ENCODE assay signal across 6 cellular contexts in genomic region chr5:32288135-32288534, GRCh38. TPM values are rescaled to one million over a fixed set of nuclear protein-coding genes. Genes with fewer than 3 reads are reported as not detected.
DNase-seq lines count a peak whose midpoint lies in the region; ATAC-seq and TF ChIP-seq lines count a peak whose summit lies in the region.
"Not testable (repeated sequence)": the region's sequence is repeated elsewhere in the genome, so short reads cannot be mapped to it uniquely, and the experiment has no call there.

No MANE protein-coding gene starts in this region.

- not testable (repeated sequence) for H3K9ac ChIP-seq in KMS-11

- TF ChIP-seq CTCF in GM23338 (conservative IDR thresholded peaks at IDR 0.05; ENCODE audit: low read depth in 2 of 2); KMS-11 (conservative IDR thresholded peaks at IDR 0.05; ENCODE audit: low read depth, low read length); body of pancreas (IDR thresholded peaks at IDR 0.05); natural killer cell (IDR thresholded peaks at IDR 0.05): not testable (repeated sequence)

- peak overlapping the region; percentile 56 for H3K27ac Mint-ChIP-seq in GM23338
- peak overlapping the region; percentile 71 to 81 for H3K27ac Mint-ChIP-seq in natural killer cell

- H3K9me3 Mint-ChIP-seq in GM23338, natural killer cell: not testable (repeated sequence)

- H3K27me3 ChIP-seq in GM23338 (ENCODE audit: insufficient read depth); KMS-11 (ENCODE audit: insufficient read depth, low read depth); body of pancreas: not testable (repeated sequence)

- H3K4me1 ChIP-seq in GM23338 (ENCODE audit: insufficient read depth) (peaks cover 61% of the 10 kb centered on the region), KMS-11 (ENCODE audit: low read depth, poor library complexity, severe bottlenecking) (peaks cover 68% of the 10 kb centered on the region), body of pancreas (peaks cover 80% of the 10 kb centered on the region)

- H3K27me3 Mint-ChIP-seq in GM23338 (ENCODE audit: insufficient read depth, low read depth, poor library complexity); natural killer cell (ENCODE audit: low read depth in 2 of 2): not testable (repeated sequence)

- H3K79me2 ChIP-seq in GM23338 (replicated peaks; ENCODE audit: insufficient read depth) = peaks cover 97% of the 10 kb centered on the region
- H3K79me2 ChIP-seq in KMS-11 (ENCODE audit: insufficient read depth, low read depth) = not testable (repeated sequence)

- not testable (repeated sequence) for H3K9me3 ChIP-seq in body of pancreas

- not testable (repeated sequence) for H3K36me3 ChIP-seq in GM23338 (ENCODE audit: insufficient read depth); KMS-11 (ENCODE audit: insufficient read depth); body of pancreas (replicated peaks in 1 of 2; ENCODE audit: insufficient read depth in 1 of 2, low read depth in 2 of 2)

- H3K27ac ChIP-seq in GM23338 (ENCODE audit: low read depth) (peak overlapping the region; percentile 69), KMS-11 (peak overlapping the region; percentile 59; the same call in 1 of the 2 replicates), body of pancreas (peak overlapping the region in 3 of 4 donors; percentile 9 to 23 (median 22))

- not testable (repeated sequence) for TF ChIP-seq POLR2A in body of pancreas (IDR thresholded peaks at IDR 0.05); erythroblast (IDR thresholded peaks at IDR 0.05; ENCODE audit: low read length)

- H3K9me2 ChIP-seq in GM23338 (ENCODE audit: insufficient read depth) = not testable (repeated sequence)

- H4K20me1 ChIP-seq in GM23338 (replicated peaks; ENCODE audit: insufficient read depth); KMS-11 (ENCODE audit: insufficient read depth): not testable (repeated sequence)

- H3K36me3 Mint-ChIP-seq in GM23338 (ENCODE audit: low read depth) = peaks cover 44% of the 10 kb centered on the region
- not testable (repeated sequence) for H3K36me3 Mint-ChIP-seq in natural killer cell

- not testable (repeated sequence) for DNase-seq in GM23338 (ENCODE audit: low spot score); body of pancreas; natural killer cell
- DNase-seq in OCI-M1 (lab: John Stamatoyannopoulos, UW) = peak; percentile 19
- DNase-seq in erythroblast (lab: John Stamatoyannopoulos, UW) = peak; percentile 71 to 87

- H3K4me1 Mint-ChIP-seq in GM23338 = peaks cover 44% of the 10 kb centered on the region
- peaks cover 73 to 74% of the 10 kb centered on the region in 2 donors for H3K4me1 Mint-ChIP-seq in natural killer cell

- H3K4me2 ChIP-seq in GM23338 = peak overlapping the region; percentile 59
- H3K4me2 ChIP-seq in KMS-11 = not testable (repeated sequence)

- H3F3A ChIP-seq in GM23338 (replicated peaks; ENCODE audit: low read depth) = not testable (repeated sequence)

- H3K4me3 ChIP-seq in GM23338; KMS-11 (IDR thresholded peaks at IDR 0.05; ENCODE audit: insufficient read depth, low read depth, low read length); body of pancreas: not testable (repeated sequence)

- intact Hi-C loops in body of pancreas (cut with DNase I); natural killer cell (cut with micrococcal nuclease): not testable (repeated sequence)

- not testable (repeated sequence) for H2AFZ ChIP-seq in GM23338; KMS-11 (ENCODE audit: low read depth)

- ATAC-seq in GM23338, body of pancreas, natural killer cell: not testable (repeated sequence)

- H3K4me3 Mint-ChIP-seq in GM23338, natural killer cell: not testable (repeated sequence)

- WGBS in body of pancreas, 2 donors = 92% methylated on average over 3 of the region's 3 CpGs

RNA-seq across cellular contexts. Expression of gene MTMR12, which starts 24.6 kb away (rescaled TPM):
- 47.4 and 51.6 TPM in 2 replicates for total RNA-seq in GM23338 (2014; rRNA removed; shearing (Covaris generic))
- 17.7 and 18.3 TPM in 2 replicates for polyA plus RNA-seq in GM23338 (2016; fragmentation: Nextera tagmentation; extraction: Ambion mirVana)
- total RNA-seq in body of pancreas = 10 to 100 TPM; 31.1 to 65.6 TPM
- total RNA-seq in natural killer cell = 10 to 100 TPM; 36.9 to 47.7 (median 39.8) TPM
